1 cellular context compared by ENCODE assay signal in the genomic region with DNA sequence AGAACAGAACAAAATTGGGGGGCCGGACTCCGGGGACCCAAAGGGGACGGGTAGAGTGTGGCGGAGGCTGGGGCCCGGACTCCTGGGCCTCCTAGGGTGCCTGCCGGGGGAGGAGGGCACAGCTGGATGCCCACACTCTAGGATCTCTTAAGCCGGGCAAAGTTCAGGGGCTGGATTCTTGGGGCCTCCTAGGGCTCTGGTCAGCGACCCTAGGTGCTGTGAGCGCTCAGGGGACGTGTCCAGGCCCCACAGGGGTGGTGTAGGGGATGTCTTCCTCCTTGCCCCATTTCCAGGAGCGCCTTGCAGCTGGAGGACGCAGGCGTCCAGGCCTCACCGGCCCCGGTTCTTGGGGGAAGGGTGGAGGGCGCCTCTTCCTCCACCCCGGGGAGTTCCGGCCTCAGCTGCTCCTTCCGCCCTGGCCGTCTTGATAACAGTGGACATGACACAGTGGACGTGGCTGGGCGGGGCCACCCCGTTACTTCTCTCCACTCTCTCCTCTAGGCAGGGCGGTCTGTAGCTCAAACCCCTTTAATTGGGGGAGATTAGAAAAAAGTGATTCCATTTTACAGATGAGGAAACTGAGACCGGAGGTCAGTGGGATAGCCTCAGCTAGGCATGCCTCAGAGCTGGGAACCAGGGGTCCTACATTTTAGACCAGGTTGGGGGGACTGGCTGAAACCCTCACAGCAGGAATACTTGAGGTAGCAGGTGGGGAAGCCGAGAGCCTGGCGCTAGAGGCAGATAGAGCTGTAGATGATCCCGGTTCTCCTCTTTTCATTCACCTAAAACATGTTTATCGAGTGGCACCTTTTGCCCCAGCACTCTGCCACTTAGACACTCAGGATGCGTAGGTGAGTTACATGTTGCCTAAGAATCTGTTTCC.
TF ChIP-seq lines count a peak whose summit lies in the region.

No MANE protein-coding gene starts in this region.

TF ChIP-seq in HCT116, 20 proteins besides CTCF, POLR2A, EP300 and RAD21 (continued from another document):
- TF ChIP-seq CBX3 (IDR thresholded peaks at IDR 0.05; ENCODE audit: low read depth): no peak
- no peak for TF ChIP-seq ZNF274 (IDR thresholded peaks at IDR 0.05; ENCODE audit: low read depth, low read length)
- no peak for TF ChIP-seq MAX (IDR thresholded peaks at IDR 0.05)
- no peak for TF ChIP-seq SP1 (IDR thresholded peaks at IDR 0.05; ENCODE audit: low read depth)
- no peak for TF ChIP-seq SRF (IDR thresholded peaks at IDR 0.05; ENCODE audit: low read depth)
- peak; percentile 27; the same call in 1 of the 2 replicates for TF ChIP-seq POLR2AphosphoS5 (IDR thresholded peaks at IDR 0.05; ENCODE audit: low read depth, low read length)
- TF ChIP-seq REST (IDR thresholded peaks at IDR 0.05; ENCODE audit: low read depth): no peak
- TF ChIP-seq CEBPB (IDR thresholded peaks at IDR 0.05; ENCODE audit: low read depth): no peak
- no peak for TF ChIP-seq EGR1 (IDR thresholded peaks at IDR 0.05; ENCODE audit: low read depth)
